In genomic region chr4:109614015-109614414, GRCh38 we compare ENCODE assay signal across 14 cellular contexts. TPM values are rescaled to one million over a fixed set of nuclear protein-coding genes. Genes with fewer than 3 reads are reported as not detected.
DNase-seq lines count a peak whose midpoint lies in the region; ATAC-seq and TF ChIP-seq lines count a peak whose summit lies in the region.
"Had no signal": no experiment of that assay in that cellular context is flagged by ENCODE, and none has a peak within 500 bp of the region (broad histone marks: within the 10 kb centered on the region; RNA-seq: fewer than 3 reads in every experiment).

No MANE protein-coding gene starts in this region.

- POLR2A ChIA-PET in CD4-positive, alpha-beta T cell (lab: Charles Lee): no interaction called here

- H3K79me2 ChIP-seq in OCI-LY1 (ENCODE audit: insufficient read depth, low read length): peaks cover 31% of the 10 kb centered on the region

- H3K36me3 ChIP-seq in OCI-LY1 (ENCODE audit: insufficient read depth, low read length) (peaks cover 15% of the 10 kb centered on the region), right lobe of liver (no peaks in the 10 kb centered on the region), left ventricle myocardium inferior (no peaks in the 10 kb centered on the region)
- H3K36me3 ChIP-seq: HAP-1 had no signal

- TF ChIP-seq POLR2A in right lobe of liver (IDR thresholded peaks at IDR 0.05): no peak

- peak overlapping the region; percentile 37 for H3K27ac Mint-ChIP-seq in CD4-positive, alpha-beta T cell
- H3K27ac Mint-ChIP-seq: IgD-negative memory B cell had no signal

- H3K4me2 ChIP-seq in OCI-LY1 (ENCODE audit: low read length): peak overlapping the region; percentile 12; the same call in 1 of the 2 replicates
- H3K4me2 ChIP-seq: A549 had no signal

- no peak overlapping the region for H2AFZ ChIP-seq in OCI-LY1 (ENCODE audit: low read length)

- 44% methylated on average over 1 of the region's 1 CpG for WGBS in right lobe of liver (ENCODE audit: insufficient coverage, low coverage, low lambda C conversion rate, missing lambda C conversion rate)

- H3K9me3 ChIP-seq in CD4-positive, alpha-beta T cell (ENCODE audit: control insufficient read depth, low read length): peaks cover 7% of the 10 kb centered on the region
- H3K9me3 ChIP-seq in OCI-LY1 (ENCODE audit: low read length) (no peaks in the 10 kb centered on the region), right lobe of liver (no peaks in the 10 kb centered on the region), left ventricle myocardium inferior (replicated peaks) (peaks cover 10% of the 10 kb centered on the region)
- H3K9me3 ChIP-seq: A549 had no signal

- no peaks in the 10 kb centered on the region for H4K20me1 ChIP-seq in OCI-LY1 (ENCODE audit: insufficient read depth, low read length)

- no peak for TF ChIP-seq CTCF in CD4-positive, alpha-beta T cell (IDR thresholded peaks at IDR 0.05)
- no peak for TF ChIP-seq CTCF in OCI-LY1 (IDR thresholded peaks at IDR 0.05; ENCODE audit: low read length)
- no peak for TF ChIP-seq CTCF in right lobe of liver (IDR thresholded peaks at IDR 0.05)
- TF ChIP-seq CTCF in left ventricle myocardium inferior (IDR thresholded peaks at IDR 0.05; ENCODE audit: borderline replicate concordance): no peak

- no peaks in the 10 kb centered on the region for H3K27me3 Mint-ChIP-seq in CD4-positive, alpha-beta T cell
- H3K27me3 Mint-ChIP-seq: CD4-positive, alpha-beta memory T cell; IgD-negative memory B cell had no signal

- intact Hi-C loops in CD4-positive, alpha-beta T cell (cut with DNase I, micrococcal nuclease): loop anchor here (5.0 kb wide), 2 partner anchors 33 to 38 kb away; no protein-coding TSS in a partner anchor
- intact Hi-C loops in right lobe of liver (cut with DNase I): no loop called here
- intact Hi-C loops in left ventricle myocardium inferior (cut with micrococcal nuclease): no loop called here

- no peaks in the 10 kb centered on the region for H3K27me3 ChIP-seq in CD4-positive, alpha-beta T cell (ENCODE audit: control insufficient read depth, insufficient read depth, low read length)
- H3K27me3 ChIP-seq in OCI-LY1 (ENCODE audit: insufficient read depth, low read length) (no peaks in the 10 kb centered on the region), right lobe of liver (no peaks in the 10 kb centered on the region), left ventricle myocardium inferior (ENCODE audit: low read depth) (no peaks in the 10 kb centered on the region)

- H3K4me1 Mint-ChIP-seq in CD4-positive, alpha-beta T cell (ENCODE audit: low read depth): peaks cover 87% of the 10 kb centered on the region

- peaks cover 81% of the 10 kb centered on the region for H3K36me3 Mint-ChIP-seq in CD4-positive, alpha-beta T cell (ENCODE audit: low read depth)

- H3K4me3 Mint-ChIP-seq in CD4-positive, alpha-beta T cell: no peak overlapping the region

- H3K4me1 ChIP-seq in OCI-LY1 (ENCODE audit: insufficient read depth, low read length, severe bottlenecking): peaks cover 12% of the 10 kb centered on the region
- H3K4me1 ChIP-seq in right lobe of liver: peaks cover 0 to 3% (median 0%) of the 10 kb centered on the region in 4 donors
- H3K4me1 ChIP-seq in left ventricle myocardium inferior: no peaks in the 10 kb centered on the region
- H3K4me1 ChIP-seq: A549 had no signal

- DNase-seq in CD4-positive, alpha-beta T cell: no peak
- DNase-seq in right lobe of liver (no peak), NCI-H1930 (lab: John Stamatoyannopoulos, UW) (no peak), AG08395 (ENCODE audit: low spot score) (no peak), left ventricle myocardium inferior (no peak)
- DNase-seq: C1 segment of cervical spinal cord; CD4-positive, alpha-beta memory T cell; DMS79; GDM1; GOT3 had no signal

- CTCF ChIA-PET in CD4-positive, alpha-beta T cell (lab: Charles Lee): no interaction called here

- H3F3A ChIP-seq in OCI-LY1 (ENCODE audit: insufficient read depth, low read length): no peaks in the 10 kb centered on the region

- H3K9me3 Mint-ChIP-seq in CD4-positive, alpha-beta T cell: peaks cover under 1% of the 10 kb centered on the region

- ATAC-seq in CD4-positive, alpha-beta T cell (ENCODE audit: poor library complexity): no peak
- peak; percentile 88 to 92 (median 90) for ATAC-seq in right lobe of liver
- ATAC-seq: A549 had no signal

- H3K9ac ChIP-seq in OCI-LY1 (ENCODE audit: low read length): no peak overlapping the region

- H3K9me2 ChIP-seq in OCI-LY1 (ENCODE audit: low read depth, low read length): no peaks in the 10 kb centered on the region

- H3K27ac ChIP-seq in CD4-positive, alpha-beta T cell (ENCODE audit: low read depth, low read length): no peak overlapping the region
- H3K27ac ChIP-seq in OCI-LY1 (ENCODE audit: low read depth, low read length, poor library complexity, severe bottlenecking) (no peak overlapping the region), right lobe of liver (no peak overlapping the region), left ventricle myocardium inferior (replicated peaks) (no peak overlapping the region)
- H3K27ac ChIP-seq: A549 had no signal

- no peak overlapping the region for H3K4me3 ChIP-seq in OCI-LY1 (ENCODE audit: low read depth, low read length, poor library complexity, severe bottlenecking)
- no peak overlapping the region for H3K4me3 ChIP-seq in right lobe of liver
- H3K4me3 ChIP-seq in left ventricle myocardium inferior: no peak overlapping the region
- H3K4me3 ChIP-seq: A549, HAP-1 had no signal

RNA-seq across cellular contexts. Expression of gene MCUB, which starts 54.0 kb away (rescaled TPM):
- total RNA-seq in CD4-positive, alpha-beta T cell: 100 to 1,000 TPM in 1 of 2 experiments, 10 to 100 TPM in 1; 98.1 to 108 TPM
- total RNA-seq in right lobe of liver (1 to 10 TPM in 4 of 6 experiments, under 1 TPM in 2; 0.66 to 2.7 (median 1.3) TPM), left ventricle myocardium inferior (3.3 TPM)

Comparison
In these comparisons a context has a peak if more than half of its experiments do, and no peak if none do; other contexts are left out.
1. RNA of gene MCUB, which starts 54.0 kb away (total RNA-seq): 98.1 to 108 TPM in CD4-positive, alpha-beta T cell; 3.3 TPM in left ventricle myocardium inferior (single experiment) and 0.66 to 2.7 TPM in right lobe of liver; every median in the first group is over 10 times any median in the second.
2. intact Hi-C loops: an anchor here in CD4-positive, alpha-beta T cell (5.0 kb wide); none called in right lobe of liver and left ventricle myocardium inferior.